In genomic region chr17:56305017-56305416, GRCh38 we compare ENCODE assay signal across 1 cellular context.
TF ChIP-seq lines count a peak whose summit lies in the region.

No MANE protein-coding gene starts in this region.

TF ChIP-seq in SK-N-SH treated with all-trans-retinoic acid at 6 μM for 48 hours, 23 proteins besides CTCF, POLR2A, EP300 and RAD21 (continued from another document):
- no peak for TF ChIP-seq POU6F1 (CRISPR knock-in tag; IDR thresholded peaks at IDR 0.05; ENCODE audit: borderline replicate concordance, low read depth)
- TF ChIP-seq ZNF565 (CRISPR knock-in tag; conservative IDR thresholded peaks at IDR 0.05; ENCODE audit: low read depth): no peak
- no peak for TF ChIP-seq ZNF70 (CRISPR knock-in tag; IDR thresholded peaks at IDR 0.05)
- TF ChIP-seq ZFP30 (CRISPR knock-in tag; IDR thresholded peaks at IDR 0.05): no peak
- TF ChIP-seq CSRNP3 (CRISPR knock-in tag; IDR thresholded peaks at IDR 0.05): no peak
- TF ChIP-seq CREB5 (CRISPR knock-in tag; IDR thresholded peaks at IDR 0.05; ENCODE audit: low read depth): no peak
- no peak for TF ChIP-seq TCF4 (CRISPR knock-in tag; IDR thresholded peaks at IDR 0.05; ENCODE audit: borderline replicate concordance)
- TF ChIP-seq ZC3H10 (CRISPR knock-in tag; IDR thresholded peaks at IDR 0.05): no peak
- no peak for TF ChIP-seq ISL1 (CRISPR knock-in tag; IDR thresholded peaks at IDR 0.05)
- no peak for TF ChIP-seq CSDC2 (CRISPR knock-in tag; IDR thresholded peaks at IDR 0.05)
- no peak for TF ChIP-seq TSHZ2 (CRISPR knock-in tag; IDR thresholded peaks at IDR 0.05)
- TF ChIP-seq PPARA (CRISPR knock-in tag; IDR thresholded peaks at IDR 0.05; ENCODE audit: borderline replicate concordance): no peak
- TF ChIP-seq ESRRG (CRISPR knock-in tag; IDR thresholded peaks at IDR 0.05): no peak
